In the genomic region with DNA sequence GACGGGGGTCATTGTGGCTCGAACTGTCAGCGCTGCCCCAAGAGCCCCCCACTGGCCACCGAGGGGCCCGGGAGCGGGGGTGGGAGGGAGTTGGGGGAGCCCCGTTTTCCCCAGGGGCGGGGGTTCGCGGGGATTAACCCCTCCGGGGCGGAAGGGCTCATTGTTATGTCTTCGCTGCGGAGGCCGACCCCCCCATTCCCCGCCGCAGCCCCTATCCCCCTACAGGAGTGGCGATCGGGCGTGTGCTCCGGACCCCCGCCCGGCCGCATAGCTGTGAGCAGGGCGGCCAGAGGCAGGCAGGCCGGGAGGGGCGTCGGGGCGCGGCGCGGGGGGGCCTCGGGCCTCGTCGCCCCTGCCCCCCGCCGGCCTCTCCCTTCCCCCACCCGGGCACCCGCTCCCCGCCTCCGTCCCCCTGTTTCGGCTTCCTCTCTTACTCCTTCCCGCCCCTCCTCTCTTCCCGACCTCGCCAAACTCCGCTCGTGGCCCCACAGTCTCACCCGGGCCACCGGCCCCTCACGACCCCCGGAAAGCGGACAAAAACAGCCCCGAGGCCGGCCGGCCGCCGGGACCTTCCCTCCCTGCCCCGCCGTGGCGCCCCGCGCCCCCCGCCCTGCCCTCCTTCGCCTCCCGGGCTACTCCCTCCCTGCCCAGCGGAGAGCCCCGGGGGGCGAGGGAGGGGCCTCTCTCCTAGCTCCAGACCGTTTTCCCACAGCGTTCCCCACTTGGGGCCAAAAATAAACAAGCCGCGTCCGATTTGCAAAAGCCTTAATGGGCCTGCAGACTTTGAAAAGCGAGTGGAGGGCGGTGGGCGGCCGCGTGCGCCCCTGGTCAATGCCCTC, we compare ENCODE assay signal across 8 cellular contexts. TPM values are rescaled to one million over a fixed set of nuclear protein-coding genes. Genes with fewer than 3 reads are reported as not detected.
DNase-seq lines count a peak whose midpoint lies in the region; ATAC-seq and TF ChIP-seq lines count a peak whose summit lies in the region.

No MANE protein-coding gene starts in this region.

- no peak for TF ChIP-seq CTCF in choroid plexus epithelial cell (conservative IDR thresholded peaks at IDR 0.05; ENCODE audit: low read depth, low read length)

- peak overlapping the region; percentile 72 for H3K4me3 ChIP-seq in choroid plexus epithelial cell (ENCODE audit: low read depth, low read length)

- H3K36me3 Mint-ChIP-seq in T-cell = peaks cover 3% of the 10 kb centered on the region

- peak overlapping the region; percentile 92 to 96 for H3K27ac Mint-ChIP-seq in T-cell

- no peaks in the 10 kb centered on the region for H3K9me3 Mint-ChIP-seq in T-cell

- POLR2A ChIA-PET in T-cell (lab: Charles Lee) = interaction anchor here (0.7 to 0.8 kb wide), 2 partner anchors 23 to 111 kb away, joined by 3 to 6 read pairs; a partner anchor contains a TSS

- peak overlapping the region; percentile 96 to 98 (median 98) for H3K4me3 Mint-ChIP-seq in T-cell

- DNase-seq in NCI-H1417 (lab: John Stamatoyannopoulos, UW) (peak in 2 of 3 experiments; percentile 51 to 63), NCI-H1417 treated with DMSO at 0.1 percent for 48 hours (lab: John Stamatoyannopoulos, UW) (no peak), T-cell (peak in 21 of 34 experiments; percentile 2 to 30 (median 16)), choroid plexus epithelial cell (ENCODE audit: low read depth) (peak; percentile 24), left lobe of liver (ENCODE audit: low spot score) (peak; percentile 47), OCI-M1 (lab: John Stamatoyannopoulos, UW) (no peak)
- peak; percentile 37 for DNase-seq in stimulated activated naive CD8-positive, alpha-beta T cell treated with anti-CD3 and anti-CD28 coated beads, Interleukin-15, Interleukin-2, amounts not matched to agents 100 U/mL and 50 U/mL, for 24 hours

- H3K4me1 Mint-ChIP-seq in T-cell = peaks cover 44 to 49% (median 49%) of the 10 kb centered on the region in 3 donors

- no peaks in the 10 kb centered on the region for H3K27me3 Mint-ChIP-seq in T-cell

- CTCF ChIA-PET in T-cell (lab: Charles Lee) = no interaction called here

- ATAC-seq in HG02885 (IDR thresholded peaks at IDR 0.05; ENCODE audit: poor library complexity, unreplicated experiment) = peak; percentile 4
- peak; percentile 12 to 20 (median 13) for ATAC-seq in T-cell (replicated peaks in 1 of 4)
- peak; percentile 18 for ATAC-seq in left lobe of liver
- no peak for ATAC-seq in stimulated activated naive CD8-positive, alpha-beta T cell treated with anti-CD3 and anti-CD28 coated beads, Interleukin-15, Interleukin-2, amounts not matched to agents 100 U/mL and 50 U/mL, for 24 hours

RNA-seq across cellular contexts. Expression of a gene that starts 0.8 kb away (rescaled TPM):
- total RNA-seq in T-cell (10 to 100 TPM; 39.1 to 71.8 (median 51.6) TPM), left lobe of liver (17.5 TPM)

Comparison
In these comparisons a context has a peak if more than half of its experiments do, and no peak if none do; other contexts are left out.
1. DNase-seq: peak in NCI-H1417 (2 of 3), T-cell (21 of 34), choroid plexus epithelial cell (single experiment), left lobe of liver (single experiment) and stimulated activated naive CD8-positive, alpha-beta T cell treated with anti-CD3 and anti-CD28 coated beads, Interleukin-15, Interleukin-2, amounts not matched to agents 100 U/mL and 50 U/mL, for 24 hours (single experiment); none in NCI-H1417 treated with DMSO at 0.1 percent for 48 hours (single experiment) and OCI-M1 (single experiment).